Comparison of ENCODE assay signal across 12 cellular contexts in the genomic region with DNA sequence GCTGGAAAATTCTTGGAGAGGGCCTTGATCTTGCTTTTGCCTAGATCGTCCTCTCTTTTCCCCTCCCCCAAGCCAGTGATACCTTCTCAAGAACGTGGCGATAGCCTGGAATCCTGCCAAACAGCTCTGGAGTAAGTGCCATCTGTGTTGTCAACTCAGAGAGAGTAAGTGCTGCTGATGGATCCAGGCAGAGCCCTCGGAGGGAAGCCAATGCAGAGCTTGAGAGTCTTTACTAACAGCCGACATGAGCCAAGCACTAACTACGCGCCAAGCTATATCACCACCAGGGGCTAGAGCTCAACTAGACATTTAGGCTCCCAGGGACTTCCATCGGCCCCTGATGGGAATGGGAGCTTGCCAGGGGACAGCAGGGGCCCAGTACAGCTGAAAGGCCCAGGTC. TPM values are rescaled to one million over a fixed set of nuclear protein-coding genes. Genes with fewer than 3 reads are reported as not detected.
DNase-seq lines count a peak whose midpoint lies in the region; ATAC-seq and TF ChIP-seq lines count a peak whose summit lies in the region.
"Had no signal": no experiment of that assay in that cellular context is flagged by ENCODE, and none has a peak within 500 bp of the region (broad histone marks: within the 10 kb centered on the region; RNA-seq: fewer than 3 reads in every experiment).

No MANE protein-coding gene starts in this region.

- H3K36me3 ChIP-seq in BLaER1 (peaks cover 42% of the 10 kb centered on the region), body of pancreas (replicated peaks in 1 of 2; ENCODE audit: insufficient read depth in 1 of 2, low read depth in 2 of 2) (no peaks in the 10 kb centered on the region)

- DNase-seq in H9, result no peak
- peak; percentile 100 for DNase-seq in NCI-H524 (lab: John Stamatoyannopoulos, UW)
- DNase-seq in glutamatergic neuron, result no peak
- DNase-seq in body of pancreas, result no peak
- DNase-seq in SIG-M5 (lab: John Stamatoyannopoulos, UW), result no peak
- no peak for DNase-seq in naive thymus-derived CD8-positive, alpha-beta T cell
- no peak for DNase-seq in activated T-cell treated with anti-CD3 and anti-CD28 coated beads for 4 hours
- DNase-seq: activated CD4-positive, alpha-beta T cell treated with anti-CD3 and anti-CD28 coated beads for 48 hours; AML-193; naive thymus-derived CD4-positive, alpha-beta T cell; NCI-H226 had no signal

- POLR2A ChIA-PET in naive thymus-derived CD8-positive, alpha-beta T cell (lab: Charles Lee), result no interaction called here

- H3K23ac ChIP-seq in H9 (ENCODE audit: insufficient read length, low read depth, low read length), result no peak overlapping the region

- H3K4me3 Mint-ChIP-seq in H9 (no peak overlapping the region), glutamatergic neuron (ENCODE audit: unreplicated experiment) (peak overlapping the region; percentile 70)
- H3K4me3 Mint-ChIP-seq in naive thymus-derived CD8-positive, alpha-beta T cell, result no peak overlapping the region
- H3K4me3 Mint-ChIP-seq: naive thymus-derived CD4-positive, alpha-beta T cell had no signal

- no peak overlapping the region for H2BK5ac ChIP-seq in H9 (ENCODE audit: insufficient read length, low read length)

- no peak overlapping the region for H3K14ac ChIP-seq in H9 (ENCODE audit: insufficient read depth, low read length)

- H3K79me2 ChIP-seq in H9 (ENCODE audit: insufficient read depth, low read length), result peaks cover 16% of the 10 kb centered on the region; the same call in 1 of the 2 replicates

- no peak overlapping the region for H4K5ac ChIP-seq in H9 (ENCODE audit: insufficient read length, low read depth, low read length)

- peaks cover 15% of the 10 kb centered on the region; the same call in 1 of the 2 replicates for H3K9me3 ChIP-seq in BLaER1
- H3K9me3 ChIP-seq in H9 (ENCODE audit: control insufficient read depth, low read depth, low read length), result no peaks in the 10 kb centered on the region
- H3K9me3 ChIP-seq in body of pancreas, result no peaks in the 10 kb centered on the region

- TF ChIP-seq CTCF in H9 (conservative IDR thresholded peaks at IDR 0.05), result peak; percentile 37; the same call in 2 of the 3 replicates
- peak; percentile 11 for TF ChIP-seq CTCF in glutamatergic neuron (IDR thresholded peaks at IDR 0.05; ENCODE audit: partially characterized antibody, unreplicated experiment)
- no peak for TF ChIP-seq CTCF in body of pancreas (IDR thresholded peaks at IDR 0.05)

- H4K20me1 ChIP-seq in BLaER1 (peaks cover 82% of the 10 kb centered on the region), H9 (ENCODE audit: control insufficient read depth, insufficient read depth, insufficient read length) (no peaks in the 10 kb centered on the region)

- peaks cover 15% of the 10 kb centered on the region for H3K79me1 ChIP-seq in H9 (ENCODE audit: insufficient read depth, low read depth, low read length, poor library complexity, severe bottlenecking)

- no peak overlapping the region for H2BK15ac ChIP-seq in H9 (ENCODE audit: low read depth, low read length)

- WGBS in H9 (ENCODE audit: extremely low coverage, insufficient read length, low lambda C conversion rate), result no CpG with 5 or more reads among the region's 8 CpGs
- 52 to 75% methylated on average over 5 to 7 of the region's 8 CpGs for WGBS in body of pancreas, 2 donors

- no peak for ATAC-seq in body of pancreas
- ATAC-seq in naive thymus-derived CD8-positive, alpha-beta T cell, result no peak
- ATAC-seq: naive thymus-derived CD4-positive, alpha-beta T cell had no signal

- no peak overlapping the region for H3K4ac ChIP-seq in H9 (ENCODE audit: low read depth, low read length)

- H3T11ph ChIP-seq in H9 (ENCODE audit: low read length), result no peak overlapping the region

- no peak overlapping the region for H4K8ac ChIP-seq in H9 (replicated peaks; ENCODE audit: insufficient read length, low read depth, low read length)

- no peak overlapping the region for H3K18ac ChIP-seq in H9 (ENCODE audit: insufficient read length, low read depth, low read length)

- H2AK5ac ChIP-seq in H9 (ENCODE audit: insufficient read length, low read length), result no peak overlapping the region

- peaks cover 0 to 3% of the 10 kb centered on the region in 2 experiments; a peak in 2 of 5 replicates for H3K9me3 Mint-ChIP-seq in H9
- peaks cover 19% of the 10 kb centered on the region for H3K9me3 Mint-ChIP-seq in glutamatergic neuron (ENCODE audit: unreplicated experiment)
- H3K9me3 Mint-ChIP-seq in naive thymus-derived CD8-positive, alpha-beta T cell, result no peaks in the 10 kb centered on the region
- H3K9me3 Mint-ChIP-seq: naive thymus-derived CD4-positive, alpha-beta T cell had no signal

- H3K27ac Mint-ChIP-seq in H9 (no peak overlapping the region; a peak in 1 of 7 replicates), glutamatergic neuron (ENCODE audit: unreplicated experiment) (peak overlapping the region; percentile 94)
- H3K27ac Mint-ChIP-seq in naive thymus-derived CD8-positive, alpha-beta T cell, result peak overlapping the region in 1 of 10 donors; percentile 32
- H3K27ac Mint-ChIP-seq: naive thymus-derived CD4-positive, alpha-beta T cell had no signal

- no peak overlapping the region for H2BK20ac ChIP-seq in H9 (ENCODE audit: low read depth, low read length, poor library complexity, severe bottlenecking)

- intact Hi-C loops in body of pancreas (cut with DNase I), result no loop called here

- H3K9ac ChIP-seq in BLaER1, result no peak overlapping the region
- no peak overlapping the region for H3K9ac ChIP-seq in H9 (ENCODE audit: extremely low read depth, insufficient read length, low read length)

- H3K4me3 ChIP-seq in BLaER1 (no peak overlapping the region), body of pancreas (no peak overlapping the region)

- H3K27me3 ChIP-seq in BLaER1, result no peaks in the 10 kb centered on the region
- H3K27me3 ChIP-seq in H9 (ENCODE audit: insufficient read depth, low read length), result no peaks in the 10 kb centered on the region
- no peaks in the 10 kb centered on the region for H3K27me3 ChIP-seq in body of pancreas

- no peak overlapping the region for H2BK12ac ChIP-seq in H9 (ENCODE audit: insufficient read length, low read depth, low read length)

- no peaks in the 10 kb centered on the region for H3K27me3 Mint-ChIP-seq in H9 (ENCODE audit: low read depth)
- H3K27me3 Mint-ChIP-seq in glutamatergic neuron (ENCODE audit: unreplicated experiment), result peaks cover 12% of the 10 kb centered on the region
- no peaks in the 10 kb centered on the region for H3K27me3 Mint-ChIP-seq in naive thymus-derived CD8-positive, alpha-beta T cell
- H3K27me3 Mint-ChIP-seq: naive thymus-derived CD4-positive, alpha-beta T cell had no signal

- peak overlapping the region; percentile 47; the same call in 1 of the 2 replicates for H3K27ac ChIP-seq in BLaER1
- H3K27ac ChIP-seq in H9 (ENCODE audit: insufficient read length, low read depth, low read length), result no peak overlapping the region
- no peak overlapping the region for H3K27ac ChIP-seq in body of pancreas

- H3K36me3 Mint-ChIP-seq in H9 (ENCODE audit: insufficient read depth in 1 of 3, low read depth in 3 of 3) (peaks cover 4 to 18% (median 16%) of the 10 kb centered on the region in 3 experiments; a peak in 6 of 7 replicates), glutamatergic neuron (ENCODE audit: unreplicated experiment) (no peaks in the 10 kb centered on the region)
- peaks cover 0 to 22% (median 3%) of the 10 kb centered on the region in 3 donors for H3K36me3 Mint-ChIP-seq in naive thymus-derived CD8-positive, alpha-beta T cell

- no peak overlapping the region for H2AFZ ChIP-seq in H9 (ENCODE audit: low read length)

- H3K4me1 ChIP-seq in BLaER1 (peaks cover 97% of the 10 kb centered on the region), H9 (ENCODE audit: insufficient read depth, low read length) (peaks cover 2% of the 10 kb centered on the region; the same call in 1 of the 2 replicates), body of pancreas (peaks cover 34% of the 10 kb centered on the region)

- TF ChIP-seq POLR2A in body of pancreas (IDR thresholded peaks at IDR 0.05), result no peak

- H4K91ac ChIP-seq in H9 (ENCODE audit: insufficient read length, low read depth, low read length), result no peak overlapping the region

- H2BK120ac ChIP-seq in H9 (ENCODE audit: low read depth, low read length, poor library complexity, severe bottlenecking), result no peak overlapping the region

- H3K23me2 ChIP-seq in H9 (ENCODE audit: insufficient read length, low read depth, low read length, poor library complexity, severe bottlenecking), result no peaks in the 10 kb centered on the region

- H3K4me1 Mint-ChIP-seq in H9 (peaks cover 2 to 6% of the 10 kb centered on the region in 2 experiments; a peak in 3 of 4 replicates), glutamatergic neuron (ENCODE audit: low read depth, unreplicated experiment) (peaks cover 74% of the 10 kb centered on the region)
- peaks cover 33 to 90% (median 70%) of the 10 kb centered on the region in 4 donors for H3K4me1 Mint-ChIP-seq in naive thymus-derived CD8-positive, alpha-beta T cell

- H3K4me2 ChIP-seq in BLaER1, result peak overlapping the region; percentile 98
- H3K4me2 ChIP-seq in H9 (ENCODE audit: insufficient read depth, insufficient read length, low read length), result no peak overlapping the region

- no peak overlapping the region for H3K56ac ChIP-seq in H9 (ENCODE audit: insufficient read length, low read depth, low read length)

RNA-seq across cellular contexts. Expression of a gene that starts 17.6 kb away (rescaled TPM):
- total RNA-seq in H9 (2021) (53.9 and 55.6 TPM in 2 replicates), glutamatergic neuron (ENCODE audit: unreplicated experiment) (319 TPM), body of pancreas (10 to 100 TPM; 30.1 to 70.5 TPM)
- 10 to 100 TPM; 91.7 to 94.7 TPM for total RNA-seq in naive thymus-derived CD8-positive, alpha-beta T cell
- 1 to 10 TPM; 1.6 to 9.0 (median 4.4) TPM for polyA plus RNA-seq in naive thymus-derived CD8-positive, alpha-beta T cell

Comparison
In these comparisons a context has a peak if more than half of its experiments do, and no peak if none do; other contexts are left out.
1. DNase-seq: peak in NCI-H524 (2 of 2); none in H9 (single experiment), glutamatergic neuron (single experiment), body of pancreas (0 of 4), SIG-M5 (single experiment), naive thymus-derived CD8-positive, alpha-beta T cell (0 of 10) and activated T-cell treated with anti-CD3 and anti-CD28 coated beads for 4 hours (single experiment).
2. CTCF ChIP-seq: peak in H9 (single experiment) and glutamatergic neuron (single experiment); none in body of pancreas (0 of 7).